8 cellular contexts compared by ENCODE assay signal in genomic region chr20:1122388-1123315, GRCh38. TPM values are rescaled to one million over a fixed set of nuclear protein-coding genes. Genes with fewer than 3 reads are reported as not detected.
DNase-seq lines count a peak whose midpoint lies in the region; TF ChIP-seq lines count a peak whose summit lies in the region.

No MANE protein-coding gene starts in this region.

- H2AFZ ChIP-seq in fibroblast of lung (ENCODE audit: low read length) = no peak overlapping the region
- no peak overlapping the region for H2AFZ ChIP-seq in neuronal stem cell (ENCODE audit: low read length)

- H3K4me3 ChIP-seq in SK-N-MC (peak overlapping the region; percentile 42), fibroblast of lung (replicated peaks in 1 of 4; ENCODE audit: control extremely low read depth in 1 of 4, insufficient read depth in 1 of 4, low read depth in 3 of 4, low read length in 4 of 4) (peak overlapping the region in 2 of 4 experiments; percentile 38 to 45), neuronal stem cell (ENCODE audit: low read length in 2 of 2) (no peak overlapping the region), ovary (no peak overlapping the region)

- no peaks in the 10 kb centered on the region for H3K27me3 Mint-ChIP-seq in activated naive CD4-positive, alpha-beta T cell treated with anti-CD3 and anti-CD28 coated beads, Interleukin-2, amount 50 U/mL, for 24 hours

- no peak overlapping the region for H4K91ac ChIP-seq in neuronal stem cell (ENCODE audit: low read depth, low read length, poor library complexity)

- peak overlapping the region; percentile 73 for H3K4me3 Mint-ChIP-seq in activated naive CD4-positive, alpha-beta T cell treated with anti-CD3 and anti-CD28 coated beads, Interleukin-2, amount 50 U/mL, for 24 hours

- no peak overlapping the region for H3K18ac ChIP-seq in neuronal stem cell (ENCODE audit: low read length)

- peak overlapping the region; percentile 74 for H3K4me2 ChIP-seq in fibroblast of lung (ENCODE audit: extremely low read depth, insufficient read depth, low read length)
- no peak overlapping the region for H3K4me2 ChIP-seq in neuronal stem cell (ENCODE audit: insufficient read depth, low read length, poor library complexity, severe bottlenecking)

- no peak for TF ChIP-seq CTCF in fibroblast of lung (conservative IDR thresholded peaks at IDR 0.05 in 1 of 2, IDR thresholded peaks at IDR 0.05 in 1 of 2; ENCODE audit: low read depth in 1 of 2, low read length in 2 of 2)
- TF ChIP-seq CTCF in ovary (IDR thresholded peaks at IDR 0.05) = no peak

- peak overlapping the region; percentile 35 for H3K27ac Mint-ChIP-seq in activated naive CD4-positive, alpha-beta T cell treated with anti-CD3 and anti-CD28 coated beads, Interleukin-2, amount 50 U/mL, for 24 hours

- no peak overlapping the region for H3K14ac ChIP-seq in neuronal stem cell (ENCODE audit: low read length)

- H4K8ac ChIP-seq in neuronal stem cell (ENCODE audit: low read depth, low read length) = no peak overlapping the region

- H3K4ac ChIP-seq in neuronal stem cell (ENCODE audit: low read length) = no peak overlapping the region

- H2BK5ac ChIP-seq in neuronal stem cell (ENCODE audit: low read length) = no peak overlapping the region

- no peak overlapping the region for H3K27ac ChIP-seq in SK-N-MC
- peak overlapping the region; percentile 56 for H3K27ac ChIP-seq in fibroblast of lung (ENCODE audit: insufficient read depth, low read length)
- H3K27ac ChIP-seq in neuronal stem cell (replicated peaks; ENCODE audit: low read length) = no peak overlapping the region
- no peak overlapping the region for H3K27ac ChIP-seq in ovary

- in situ Hi-C loops in ACHN (cut with HindIII; ENCODE audit: low pct_ligation_motif_present, low pct_unique_long_range_greater_than_20kb, low sequenced_read_pairs) = no loop called here

- H3K9me3 ChIP-seq in SK-N-MC (ENCODE audit: low read depth, low read length) (no peaks in the 10 kb centered on the region), fibroblast of lung (ENCODE audit: control insufficient read depth, insufficient read depth, low read depth, low read length) (no peaks in the 10 kb centered on the region), neuronal stem cell (replicated peaks in 1 of 2; ENCODE audit: control insufficient read depth in 2 of 2, insufficient read depth in 1 of 2, low read depth in 1 of 2, low read length in 2 of 2) (no peaks in the 10 kb centered on the region), ovary (no peaks in the 10 kb centered on the region)

- no peak overlapping the region for H2BK15ac ChIP-seq in neuronal stem cell (ENCODE audit: low read length)

- H3K79me2 ChIP-seq in fibroblast of lung (ENCODE audit: control insufficient read depth, insufficient read depth, low read length) = peaks cover 57% of the 10 kb centered on the region

- no peak overlapping the region for H3K23ac ChIP-seq in neuronal stem cell (ENCODE audit: low read depth, low read length, poor library complexity)

- peaks cover 61% of the 10 kb centered on the region for H3K4me1 Mint-ChIP-seq in activated naive CD4-positive, alpha-beta T cell treated with anti-CD3 and anti-CD28 coated beads, Interleukin-2, amount 50 U/mL, for 24 hours

- H3K27me3 ChIP-seq in fibroblast of lung (ENCODE audit: control insufficient read depth, insufficient read depth, low read length) = no peaks in the 10 kb centered on the region
- no peaks in the 10 kb centered on the region for H3K27me3 ChIP-seq in neuronal stem cell (ENCODE audit: control insufficient read depth in 3 of 3, insufficient read depth in 3 of 3, low read depth in 1 of 3, low read length in 3 of 3)
- no peaks in the 10 kb centered on the region for H3K27me3 ChIP-seq in ovary

- H3K4me1 ChIP-seq in fibroblast of lung (ENCODE audit: control insufficient read depth, extremely low read depth, insufficient read depth, low read length) (peaks cover 13% of the 10 kb centered on the region), neuronal stem cell (ENCODE audit: control insufficient read depth in 2 of 2, insufficient read depth in 1 of 2, low read depth in 1 of 2, low read length in 2 of 2) (peaks cover 8 to 10% of the 10 kb centered on the region in 2 donors), ovary (ENCODE audit: insufficient read depth) (peaks cover 23% of the 10 kb centered on the region)

- DNase-seq in activated naive CD4-positive, alpha-beta T cell (lab: John Stamatoyannopoulos, UW) = no peak
- DNase-seq in SK-N-MC (ENCODE audit: low read depth, low spot score) (no peak), fibroblast of lung (ENCODE audit: low read depth in 2 of 2) (peak; percentile 31 to 76), renal cortical epithelial cell (ENCODE audit: low read depth) (peak; percentile 60), ACHN (no peak), neuronal stem cell (ENCODE audit: low spot score) (no peak), ovary (no peak)

- no CpG with 5 or more reads among the region's 12 CpGs for WGBS in neuronal stem cell (ENCODE audit: extremely low coverage in 2 of 2, insufficient read length in 2 of 2, insufficient replicate concordance in 1 of 2), 2 donors
- 45 to 58% (median 47%) methylated on average over 12 of the region's 12 CpGs for WGBS in ovary, 3 donors

- no peak for TF ChIP-seq EP300 in ovary (IDR thresholded peaks at IDR 0.05)

- H3K9me3 Mint-ChIP-seq in activated naive CD4-positive, alpha-beta T cell treated with anti-CD3 and anti-CD28 coated beads, Interleukin-2, amount 50 U/mL, for 24 hours = no peaks in the 10 kb centered on the region

- H3K9ac ChIP-seq in SK-N-MC (ENCODE audit: insufficient read length) (no peak overlapping the region), fibroblast of lung (ENCODE audit: insufficient read depth, low read length) (no peak overlapping the region), neuronal stem cell (ENCODE audit: low read depth, low read length, poor library complexity) (no peak overlapping the region)

- H2AK5ac ChIP-seq in neuronal stem cell (ENCODE audit: low read depth, low read length) = no peak overlapping the region

- intact Hi-C loops in ovary (cut with DNase I) = no loop called here

- H3K36me3 ChIP-seq in SK-N-MC (ENCODE audit: insufficient read depth, low read length) (peaks cover 44% of the 10 kb centered on the region), fibroblast of lung (ENCODE audit: control insufficient read depth, insufficient read depth, low read length) (peaks cover 10% of the 10 kb centered on the region), neuronal stem cell (replicated peaks in 1 of 2; ENCODE audit: control insufficient read depth in 2 of 2, insufficient read depth in 2 of 2, low read length in 2 of 2) (peaks cover 15 to 77% of the 10 kb centered on the region in 2 donors), ovary (no peaks in the 10 kb centered on the region)

- H2BK12ac ChIP-seq in neuronal stem cell (ENCODE audit: low read length) = no peak overlapping the region

- no peak for TF ChIP-seq POLR2A in ovary (IDR thresholded peaks at IDR 0.05)

- peaks cover 33% of the 10 kb centered on the region for H3K36me3 Mint-ChIP-seq in activated naive CD4-positive, alpha-beta T cell treated with anti-CD3 and anti-CD28 coated beads, Interleukin-2, amount 50 U/mL, for 24 hours

- no peak overlapping the region for H2BK120ac ChIP-seq in neuronal stem cell (ENCODE audit: low read depth, low read length)

- H3K79me1 ChIP-seq in neuronal stem cell (ENCODE audit: low read depth, low read length) = peaks cover 12% of the 10 kb centered on the region

- no peaks in the 10 kb centered on the region for H4K20me1 ChIP-seq in fibroblast of lung (ENCODE audit: control insufficient read depth, extremely low read depth, insufficient read depth, low read length)

RNA-seq across cellular contexts. Expression of gene PSMF1, which starts 4.2 kb away (rescaled TPM):
- total RNA-seq in fibroblast of lung (16.4 and 26.4 TPM in 2 replicates), renal cortical epithelial cell (41.7 and 68.4 TPM in 2 replicates), ovary (100 to 1,000 TPM in 6 of 7 donors, 10 to 100 TPM in 1; 33.4 to 163 (median 127) TPM)
- polyA plus RNA-seq in fibroblast of lung (141 and 169 TPM in 2 replicates), ovary (100 to 1,000 TPM in 1 of 2 donors, 10 to 100 TPM in 1; 81.5 to 140 TPM)
- 144 and 162 TPM in 2 replicates for polyA plus RNA-seq in fibroblast of lung (2012)
- 195 and 196 TPM in 2 replicates for polyA minus RNA-seq in fibroblast of lung (ENCODE audit: low replicate concordance)
- 45.1 TPM for polyA plus RNA-seq in neuronal stem cell (2013, experiment 1 of 2)
- 43.2 TPM for polyA plus RNA-seq in neuronal stem cell (2013, experiment 2 of 2)

Comparison
In these comparisons a context has a peak if more than half of its experiments do, and no peak if none do; other contexts are left out.
1. DNase-seq: peak in fibroblast of lung (2 of 2) and renal cortical epithelial cell (single experiment); none in activated naive CD4-positive, alpha-beta T cell (0 of 4), SK-N-MC (single experiment), ACHN (single experiment), neuronal stem cell (single experiment) and ovary (0 of 5).